Comparison of ENCODE assay signal across 2 cellular contexts in genomic region chr16:90048347-90048722, GRCh38.
TF ChIP-seq lines count a peak whose summit lies in the region.

No MANE protein-coding gene starts in this region.

TF ChIP-seq in HepG2, 621 proteins besides CTCF, POLR2A, EP300 and RAD21:
- TF ChIP-seq JARID2 (CRISPR knock-in tag; IDR thresholded peaks at IDR 0.05; ENCODE audit: insufficient replicate concordance): no peak
- TF ChIP-seq JUNB (CRISPR knock-in tag; IDR thresholded peaks at IDR 0.05; ENCODE audit: borderline replicate concordance): no peak
- TF ChIP-seq ZNF337 (CRISPR knock-in tag; IDR thresholded peaks at IDR 0.05; ENCODE audit: borderline replicate concordance, low read depth): no peak
- TF ChIP-seq TEAD2 (CRISPR knock-in tag; IDR thresholded peaks at IDR 0.05): no peak
- TF ChIP-seq ZNF354B (CRISPR knock-in tag; IDR thresholded peaks at IDR 0.05): no peak
- no peak for TF ChIP-seq NR2C2 (CRISPR knock-in tag; IDR thresholded peaks at IDR 0.05; ENCODE audit: borderline replicate concordance)
- no peak for TF ChIP-seq PHF8 (CRISPR knock-in tag; IDR thresholded peaks at IDR 0.05)
- no peak for TF ChIP-seq TFDP2 (CRISPR knock-in tag; IDR thresholded peaks at IDR 0.05)

TF ChIP-seq in K562, 482 proteins besides CTCF, POLR2A, EP300 and RAD21:
- TF ChIP-seq RNF2 (IDR thresholded peaks at IDR 0.05) (no peak), SP1 (CRISPR knock-in tag; IDR thresholded peaks at IDR 0.05) (0 out of 2 replicates have a peak, but pooled peaks have one; percentile 14), CTBP1 (IDR thresholded peaks at IDR 0.05; ENCODE audit: borderline replicate concordance) (no peak), RCOR1 (IDR thresholded peaks at IDR 0.05; ENCODE audit: borderline replicate concordance in 1 of 2, low read depth in 2 of 2, low read length in 2 of 2) (no peak), ZNF445 (CRISPR knock-in tag; IDR thresholded peaks at IDR 0.05; ENCODE audit: low read depth) (no peak), CEBPB (tag; IDR thresholded peaks at IDR 0.05) (0 out of 2 replicates have a peak, but pooled peaks have one; percentile 36), GTF2F1 (IDR thresholded peaks at IDR 0.05; ENCODE audit: low read depth, low read length) (no peak)
